Comparison of ENCODE assay signal across 8 cellular contexts in genomic region chr4:86594559-86595425, GRCh38. TPM values are rescaled to one million over a fixed set of nuclear protein-coding genes. Genes with fewer than 3 reads are reported as not detected.
A peak's percentile ranks its signal among the peaks of the same experiment; 100 is the strongest.
DNase-seq lines count a peak whose midpoint lies in the region; ATAC-seq and TF ChIP-seq lines count a peak whose summit lies in the region.

No MANE protein-coding gene starts in this region.

- H3K36me3 ChIP-seq in BE2C: no peaks in the 10 kb centered on the region
- no peaks in the 10 kb centered on the region for H3K36me3 ChIP-seq in NT2/D1 (ENCODE audit: insufficient read depth, insufficient read length, low read length)

- under 1% methylated on average over 47 of the region's 47 CpGs for WGBS in right cardiac atrium

- H3K27me3 ChIP-seq in BE2C: no peaks in the 10 kb centered on the region
- no peaks in the 10 kb centered on the region for H3K27me3 ChIP-seq in NT2/D1 (ENCODE audit: insufficient read depth, insufficient read length)
- H3K27me3 ChIP-seq in right cardiac atrium (ENCODE audit: control insufficient read depth, insufficient read depth): no peaks in the 10 kb centered on the region

- TF ChIP-seq CTCF in BE2C (IDR thresholded peaks at IDR 0.05; ENCODE audit: low read depth, low read length): peak; percentile 51

- H3K27ac ChIP-seq in angular gyrus (ENCODE audit: low read depth, low read length) (peak overlapping the region; percentile 79), right cardiac atrium (ENCODE audit: low read length) (peak overlapping the region; percentile 60)

- DNase-seq in BE2C (peak; percentile 64), NT2/D1 (ENCODE audit: low read depth, low spot score) (peak; percentile 5), right cardiac atrium (peak; percentile 15 to 77 (median 52)), posterior cingulate gyrus (peak in 8 of 10 donors; percentile 11 to 83 (median 38)), T1000 (lab: John Stamatoyannopoulos, UW) (no peak)

- no peaks in the 10 kb centered on the region for H3K9me3 ChIP-seq in BE2C
- H3K9me3 ChIP-seq in NT2/D1 (ENCODE audit: insufficient read depth, low read length): no peaks in the 10 kb centered on the region
- no peaks in the 10 kb centered on the region for H3K9me3 ChIP-seq in right cardiac atrium (ENCODE audit: control insufficient read depth, low read length)

- H3K4me3 ChIP-seq in BE2C (ENCODE audit: low read depth, low read length) (peak overlapping the region; percentile 91), NT2/D1 (ENCODE audit: insufficient read length, low read depth) (peak overlapping the region; percentile 72), right cardiac atrium (ENCODE audit: low read length) (peak overlapping the region; percentile 77)

- ATAC-seq in GM18517 (IDR thresholded peaks at IDR 0.05; ENCODE audit: unreplicated experiment): peak; percentile 24
- ATAC-seq in HG03066 (IDR thresholded peaks at IDR 0.05; ENCODE audit: low read depth, unreplicated experiment): peak; percentile 33
- peak; percentile 69 to 71 for ATAC-seq in right cardiac atrium

- intact Hi-C loops in right cardiac atrium (cut with DNase I): no loop called here
- intact Hi-C loops in posterior cingulate gyrus (cut with DNase I): no loop called here

- H3K4me1 ChIP-seq in BE2C (peaks cover 9% of the 10 kb centered on the region; the same call in 1 of the 2 replicates), NT2/D1 (ENCODE audit: insufficient read depth, insufficient read length) (no peaks in the 10 kb centered on the region), right cardiac atrium (ENCODE audit: control insufficient read depth, insufficient read depth, low read length) (peaks cover 2% of the 10 kb centered on the region)

- peak overlapping the region; percentile 83 for H3K9ac ChIP-seq in NT2/D1 (ENCODE audit: insufficient read length, low read depth)

RNA-seq across cellular contexts. Expression of gene PTPN13, which starts 0.7 kb away (rescaled TPM):
- polyA plus RNA-seq in BE2C (2012; ENCODE audit: insufficient read depth, insufficient read length, low read depth): 6.1 TPM
- total RNA-seq in right cardiac atrium: 10 to 100 TPM in 1 of 4 donors, 1 to 10 TPM in 3; 7.5 to 10.7 (median 9.0) TPM
- 2.8 TPM for polyA plus RNA-seq in right cardiac atrium
